In genomic region chr11:80722616-80723015, GRCh38 we compare ENCODE assay signal across 2 cellular contexts.
TF ChIP-seq lines count a peak whose summit lies in the region.

No MANE protein-coding gene starts in this region.

TF ChIP-seq in endothelial cell of umbilical vein, 7 proteins besides CTCF, POLR2A, EP300 and RAD21:
- TF ChIP-seq EZH2 (IDR thresholded peaks at IDR 0.05; ENCODE audit: borderline replicate concordance, low read depth, low read length, severe bottlenecking), result no peak
- peak; percentile 29 for TF ChIP-seq GATA2 (IDR thresholded peaks at IDR 0.05; ENCODE audit: insufficient read depth, insufficient read length, low read depth, low read length)
- TF ChIP-seq POLR2AphosphoS5 (IDR thresholded peaks at IDR 0.05; ENCODE audit: insufficient read depth, low read depth, low read length), result no peak

TF ChIP-seq in HEK293T, 16 proteins besides CTCF, POLR2A, EP300 and RAD21:
- TF ChIP-seq ELF4 (IDR thresholded peaks at IDR 0.05), result no peak
- TF ChIP-seq LEF1 (IDR thresholded peaks at IDR 0.05; ENCODE audit: borderline replicate concordance), result no peak
- no peak for TF ChIP-seq FOXA1 (IDR thresholded peaks at IDR 0.05)
- no peak for TF ChIP-seq FOXM1 (IDR thresholded peaks at IDR 0.05; ENCODE audit: borderline replicate concordance)
- TF ChIP-seq SP1 (IDR thresholded peaks at IDR 0.05), result no peak
- no peak for TF ChIP-seq ARNT (IDR thresholded peaks at IDR 0.05)
- no peak for TF ChIP-seq CTBP1 (IDR thresholded peaks at IDR 0.05; ENCODE audit: borderline replicate concordance)
- TF ChIP-seq HDGF (IDR thresholded peaks at IDR 0.05; ENCODE audit: borderline replicate concordance), result no peak
- no peak for TF ChIP-seq L3MBTL2 (conservative IDR thresholded peaks at IDR 0.05)
- TF ChIP-seq ZNF384 (IDR thresholded peaks at IDR 0.05), result no peak
TF ChIP-seq in HEK293T: peak in this region for 0.
